Comparison of ENCODE assay signal across 18 cellular contexts in genomic region chr9:104374711-104375110, GRCh38.
"Had no signal": no experiment of that assay in that cellular context is flagged by ENCODE, and none has a peak within 500 bp of the region (broad histone marks: within the 10 kb centered on the region; RNA-seq: fewer than 3 reads in every experiment).

No MANE protein-coding gene starts in this region.

- H3K27me3 ChIP-seq: breast epithelium, esophagus muscularis mucosa, foreskin keratinocyte, ovary, transverse colon had no signal

- H3K9me3 ChIP-seq: esophagus muscularis mucosa, ovary, prostate gland, transverse colon had no signal

- H3K36me3 ChIP-seq: breast epithelium, esophagus muscularis mucosa, ovary, prostate gland, transverse colon had no signal

- H3K4me1 ChIP-seq: breast epithelium, esophagus muscularis mucosa, foreskin keratinocyte, prostate gland, transverse colon had no signal

- H3K4me3 ChIP-seq: breast epithelium, esophagus muscularis mucosa, ovary, prostate gland, transverse colon had no signal

- DNase-seq: activated B cell treated with CpG ODN at 0.5 μM for 24 hours; activated naive CD4-positive, alpha-beta T cell; activated T-cell treated with anti-CD3 and anti-CD28 coated beads for 4 hours; activated T-cell treated with anti-CD3 and anti-CD28 coated beads, Interleukin-2, amount 50 U/mL, for 72 hours; foreskin keratinocyte; kidney glomerular epithelial cell; mammary epithelial cell; naive B cell; nephron progenitor cell; ovary; stimulated activated CD4-positive, alpha-beta T cell treated with anti-CD3 and anti-CD28 coated beads, Interleukin-15, amount 100 ng/mL, for 24 hours; stimulated activated naive CD4-positive, alpha-beta T cell; T-helper 2 cell; transverse colon had no signal

- H3K27ac ChIP-seq: breast epithelium, esophagus muscularis mucosa, foreskin keratinocyte, ovary, prostate gland, transverse colon had no signal

- ATAC-seq: activated naive CD4-positive, alpha-beta T cell treated with anti-CD3 and anti-CD28 coated beads, Interleukin-2, amount 50 U/mL, for 72 hours; activated T-cell treated with anti-CD3 and anti-CD28 coated beads, Interleukin-2, amount 50 U/mL, for 72 hours; foreskin keratinocyte had no signal
